In genomic region chr17:32277284-32277683, GRCh38 we compare ENCODE assay signal across 2 cellular contexts.
TF ChIP-seq lines count a peak whose summit lies in the region.

No MANE protein-coding gene starts in this region.

TF ChIP-seq in PFSK-1, 5 proteins besides CTCF, POLR2A, EP300 and RAD21:
- TF ChIP-seq POLR2AphosphoS5 (IDR thresholded peaks at IDR 0.05; ENCODE audit: low read depth, low read length): no peak
- TF ChIP-seq, protein P1, sequence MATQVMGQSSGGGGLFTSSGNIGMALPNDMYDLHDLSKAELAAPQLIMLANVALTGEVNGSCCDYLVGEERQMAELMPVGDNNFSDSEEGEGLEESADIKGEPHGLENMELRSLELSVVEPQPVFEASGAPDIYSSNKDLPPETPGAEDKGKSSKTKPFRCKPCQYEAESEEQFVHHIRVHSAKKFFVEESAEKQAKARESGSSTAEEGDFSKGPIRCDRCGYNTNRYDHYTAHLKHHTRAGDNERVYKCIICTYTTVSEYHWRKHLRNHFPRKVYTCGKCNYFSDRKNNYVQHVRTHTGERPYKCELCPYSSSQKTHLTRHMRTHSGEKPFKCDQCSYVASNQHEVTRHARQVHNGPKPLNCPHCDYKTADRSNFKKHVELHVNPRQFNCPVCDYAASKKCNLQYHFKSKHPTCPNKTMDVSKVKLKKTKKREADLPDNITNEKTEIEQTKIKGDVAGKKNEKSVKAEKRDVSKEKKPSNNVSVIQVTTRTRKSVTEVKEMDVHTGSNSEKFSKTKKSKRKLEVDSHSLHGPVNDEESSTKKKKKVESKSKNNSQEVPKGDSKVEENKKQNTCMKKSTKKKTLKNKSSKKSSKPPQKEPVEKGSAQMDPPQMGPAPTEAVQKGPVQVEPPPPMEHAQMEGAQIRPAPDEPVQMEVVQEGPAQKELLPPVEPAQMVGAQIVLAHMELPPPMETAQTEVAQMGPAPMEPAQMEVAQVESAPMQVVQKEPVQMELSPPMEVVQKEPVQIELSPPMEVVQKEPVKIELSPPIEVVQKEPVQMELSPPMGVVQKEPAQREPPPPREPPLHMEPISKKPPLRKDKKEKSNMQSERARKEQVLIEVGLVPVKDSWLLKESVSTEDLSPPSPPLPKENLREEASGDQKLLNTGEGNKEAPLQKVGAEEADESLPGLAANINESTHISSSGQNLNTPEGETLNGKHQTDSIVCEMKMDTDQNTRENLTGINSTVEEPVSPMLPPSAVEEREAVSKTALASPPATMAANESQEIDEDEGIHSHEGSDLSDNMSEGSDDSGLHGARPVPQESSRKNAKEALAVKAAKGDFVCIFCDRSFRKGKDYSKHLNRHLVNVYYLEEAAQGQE (IDR thresholded peaks at IDR 0.05; ENCODE audit: insufficient read depth in 1 of 2, low read depth in 2 of 2, low read length in 2 of 2): peak; percentile 89 to 92
- no peak for TF ChIP-seq SIN3A (IDR thresholded peaks at IDR 0.05; ENCODE audit: borderline replicate concordance, insufficient read depth, low read length)

TF ChIP-seq in endothelial cell of umbilical vein, 7 proteins besides CTCF, POLR2A, EP300 and RAD21:
- TF ChIP-seq MYC (IDR thresholded peaks at IDR 0.05; ENCODE audit: low read depth, low read length) (no peak), FOS (IDR thresholded peaks at IDR 0.05; ENCODE audit: borderline replicate concordance, insufficient read depth, low read length) (no peak), GATA2 (IDR thresholded peaks at IDR 0.05; ENCODE audit: insufficient read depth, insufficient read length, low read depth, low read length) (no peak), POLR2AphosphoS5 (IDR thresholded peaks at IDR 0.05; ENCODE audit: insufficient read depth, low read depth, low read length) (no peak), MAX (IDR thresholded peaks at IDR 0.05; ENCODE audit: insufficient read depth, insufficient read length) (no peak), EZH2 (IDR thresholded peaks at IDR 0.05; ENCODE audit: borderline replicate concordance, low read depth, low read length, severe bottlenecking) (no peak), JUN (IDR thresholded peaks at IDR 0.05; ENCODE audit: borderline replicate concordance, insufficient read depth, insufficient read length, low read depth) (no peak)
TF ChIP-seq in endothelial cell of umbilical vein: peak in this region for 0.
